ENCODE assay signal across 8 cellular contexts in genomic region chr5:175517824-175518450, GRCh38. TPM values are rescaled to one million over a fixed set of nuclear protein-coding genes. Genes with fewer than 3 reads are reported as not detected.
DNase-seq lines count a peak whose midpoint lies in the region; ATAC-seq and TF ChIP-seq lines count a peak whose summit lies in the region.

No MANE protein-coding gene starts in this region.

- TF ChIP-seq CTCF in tibial nerve (IDR thresholded peaks at IDR 0.05) (no peak), tibial artery (IDR thresholded peaks at IDR 0.05) (no peak)

- TF ChIP-seq EP300 in tibial nerve (IDR thresholded peaks at IDR 0.05) = no peak

- H3K9me3 ChIP-seq in tibial nerve (peaks cover 0 to 3% (median 0%) of the 10 kb centered on the region in 4 donors), tibial artery (no peaks in the 10 kb centered on the region)

- intact Hi-C loops in tibial artery (cut with DNase I; ENCODE audit: low total_unique reads) (no loop called here), posterior vena cava (cut with DNase I) (no loop called here)

- TF ChIP-seq POLR2A in tibial nerve (IDR thresholded peaks at IDR 0.05) = no peak

- H3K27ac ChIP-seq in tibial nerve (no peak overlapping the region), tibial artery (no peak overlapping the region)

- H3K36me3 ChIP-seq in tibial nerve (peaks cover 0 to 98% (median 22%) of the 10 kb centered on the region in 3 donors), tibial artery (peaks cover 82 to 92% (median 88%) of the 10 kb centered on the region in 3 donors)

- H3K27me3 ChIP-seq in tibial nerve (no peaks in the 10 kb centered on the region), tibial artery (no peaks in the 10 kb centered on the region)

- H3K4me3 ChIP-seq in tibial nerve (no peak overlapping the region), tibial artery (no peak overlapping the region)

- 92% methylated on average over 7 of the region's 7 CpGs for WGBS in tibial nerve, 2 donors

- no peak for ATAC-seq in GM18511 (IDR thresholded peaks at IDR 0.05; ENCODE audit: unreplicated experiment)

- H3K4me1 ChIP-seq in tibial nerve (no peaks in the 10 kb centered on the region), tibial artery (no peaks in the 10 kb centered on the region)

- DNase-seq in NCI-H226 (peak; percentile 94), glomerular visceral epithelial cell (ENCODE audit: extremely low spot score) (peak; percentile 54), tibial nerve (ENCODE audit: low spot score in 2 of 2) (no peak), tibial artery (no peak), posterior vena cava (ENCODE audit: low spot score) (no peak)
- peak; percentile 72 for DNase-seq in activated T-cell treated with anti-CD3 and anti-CD28 coated beads, Interleukin-2, amount 50 U/mL, for 1 hour
- peak; percentile 76 to 90 for DNase-seq in stimulated activated CD8-positive, alpha-beta memory T cell treated with anti-CD3 and anti-CD28 coated beads, Interleukin-7, amount 100 ng/mL, for 4 hours (ENCODE audit: low read depth in 2 of 2)

RNA-seq across cellular contexts. Expression of gene SFXN1, which starts 39.6 kb away (rescaled TPM):
- total RNA-seq in tibial nerve = 10 to 100 TPM; 14.4 to 26.9 (median 19.0) TPM
- total RNA-seq in posterior vena cava = 10 to 100 TPM; 17.5 to 21.7 TPM

Comparison
In these comparisons a context has a peak if more than half of its experiments do, and no peak if none do; other contexts are left out.
1. DNase-seq: peak in NCI-H226 (single experiment), activated T-cell treated with anti-CD3 and anti-CD28 coated beads, Interleukin-2, amount 50 U/mL, for 1 hour (single experiment), glomerular visceral epithelial cell (single experiment) and stimulated activated CD8-positive, alpha-beta memory T cell treated with anti-CD3 and anti-CD28 coated beads, Interleukin-7, amount 100 ng/mL, for 4 hours (2 of 2); none in tibial nerve (0 of 2), tibial artery (0 of 2) and posterior vena cava (single experiment).